25 cellular contexts compared by ENCODE assay signal in the genomic region with DNA sequence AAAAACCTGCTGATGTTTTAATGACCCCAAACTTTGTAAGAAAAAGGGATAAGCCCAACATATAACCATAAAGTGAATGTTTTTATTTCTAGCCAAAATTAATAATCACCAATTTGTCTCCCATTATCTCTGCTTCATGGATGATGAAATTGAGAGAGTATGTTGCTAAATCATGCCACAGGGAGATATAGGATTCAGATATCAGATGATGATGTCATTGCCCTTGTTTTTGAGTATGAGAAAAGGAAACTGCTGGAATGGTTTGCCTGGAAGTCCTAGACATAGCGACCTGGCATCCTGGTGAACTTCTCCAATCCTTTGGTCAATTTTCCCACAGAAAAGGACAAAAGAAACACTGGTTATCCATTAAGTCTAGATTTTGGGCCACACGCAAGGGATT.
DNase-seq lines count a peak whose midpoint lies in the region; ATAC-seq, FAIRE-seq and TF ChIP-seq lines count a peak whose summit lies in the region.
"Had no signal": no experiment of that assay in that cellular context is flagged by ENCODE, and none has a peak within 500 bp of the region (broad histone marks: within the 10 kb centered on the region; RNA-seq: fewer than 3 reads in every experiment).

No MANE protein-coding gene starts in this region.

- no peak for TF ChIP-seq EP300 in HepG2 (IDR thresholded peaks at IDR 0.05; ENCODE audit: low read depth in 2 of 2, low read length in 2 of 2)
- no peak for TF ChIP-seq EP300 in HepG2 (CRISPR knock-in tag; IDR thresholded peaks at IDR 0.05; ENCODE audit: borderline replicate concordance)

- ATAC-seq in HepG2 (no peak), right lobe of liver (no peak), Right ventricle myocardium inferior (no peak)
- ATAC-seq in naive thymus-derived CD8-positive, alpha-beta T cell, result no peak
- ATAC-seq: A549, HCT116 had no signal

- no peak overlapping the region for H3K27ac ChIP-seq in HepG2 (ENCODE audit: extremely low read length, insufficient read depth, low read length)
- no peak overlapping the region for H3K27ac ChIP-seq in right lobe of liver
- 0 out of 2 replicates have a peak overlapping the region, but pooled peaks have one; percentile 28 for H3K27ac ChIP-seq in HEK293 (ENCODE audit: extremely low read depth, low read depth, low read length)
- H3K27ac ChIP-seq: A549; BLaER1 treated with 17β-estradiol and CSF1 and Interleukin-3, amounts not matched to agents 10 nM and 100 nM; GM23248 had no signal

- TF ChIP-seq POLR2A in HepG2 (IDR thresholded peaks at IDR 0.05; ENCODE audit: insufficient read depth in 1 of 2, low read depth in 2 of 2, low read length in 2 of 2) (no peak), right lobe of liver (IDR thresholded peaks at IDR 0.05) (no peak)

- POLR2A ChIA-PET in HepG2 (lab: Yijun Ruan, JAX), result no interaction called here
- POLR2A ChIA-PET in HEK293 (lab: Yijun Ruan, JAX), result interaction anchor here (1.2 kb wide), 1 partner anchor 16 kb away, joined by 3 read pairs; no protein-coding TSS in a partner anchor
- POLR2A ChIA-PET in naive thymus-derived CD8-positive, alpha-beta T cell (lab: Charles Lee), result no interaction called here

- H3K36me3 ChIP-seq in HepG2 (replicated peaks in 1 of 2; ENCODE audit: control insufficient read depth in 1 of 2, insufficient read depth in 2 of 2, low read length in 2 of 2) (no peaks in the 10 kb centered on the region), right lobe of liver (no peaks in the 10 kb centered on the region), HEK293 (ENCODE audit: control insufficient read depth in 2 of 2, insufficient read depth in 1 of 2, low read length in 2 of 2) (no peaks in the 10 kb centered on the region)
- H3K36me3 ChIP-seq: BE2C; BLaER1 treated with 17β-estradiol and CSF1 and Interleukin-3, amounts not matched to agents 10 nM and 100 nM had no signal

- DNase-seq in HepG2 (ENCODE audit: low spot score) (no peak), right lobe of liver (no peak), epithelial cell of esophagus (ENCODE audit: low read depth) (peak; percentile 15), Right ventricle myocardium inferior (ENCODE audit: missing footprints) (no peak)
- DNase-seq in naive thymus-derived CD8-positive, alpha-beta T cell, result no peak
- DNase-seq: 8988T; ACHN; AML-193; BE2C; CD4-positive, alpha-beta T cell; CD8-positive, alpha-beta memory T cell; DMS 273 treated with DMSO at 0.1 percent for 48 hours; DMS53; DMS79 treated with DMSO at 0.1 percent for 48 hours; GF-D8; GM23248; H9; HFFc6 had no signal

- 29% methylated on average over 2 of the region's 2 CpGs for WGBS in HepG2 (ENCODE audit: low lambda C conversion rate)
- 61% methylated on average over 2 of the region's 2 CpGs for WGBS in right lobe of liver (ENCODE audit: insufficient coverage, low coverage, low lambda C conversion rate, missing lambda C conversion rate)

- H3K79me2 ChIP-seq in HepG2 (ENCODE audit: insufficient read depth, low read length), result no peaks in the 10 kb centered on the region

- H3K27me3 ChIP-seq in HepG2 (ENCODE audit: control insufficient read depth in 1 of 2, insufficient read depth in 2 of 2, low read length in 2 of 2), result no peaks in the 10 kb centered on the region
- no peaks in the 10 kb centered on the region for H3K27me3 ChIP-seq in right lobe of liver
- H3K27me3 ChIP-seq: BE2C; BLaER1 treated with 17β-estradiol and CSF1 and Interleukin-3, amounts not matched to agents 10 nM and 100 nM had no signal

- H3K27ac Mint-ChIP-seq in naive thymus-derived CD8-positive, alpha-beta T cell, result no peak overlapping the region
- H3K27ac Mint-ChIP-seq: CD14-positive monocyte; CD4-positive, alpha-beta T cell; CD8-positive, alpha-beta memory T cell; H9; HFFc6 had no signal

- peaks cover 0 to 5% (median 0%) of the 10 kb centered on the region in 5 donors for H3K27me3 Mint-ChIP-seq in naive thymus-derived CD8-positive, alpha-beta T cell
- H3K27me3 Mint-ChIP-seq: CD4-positive, alpha-beta T cell had no signal

- no peaks in the 10 kb centered on the region for H3K4me1 Mint-ChIP-seq in naive thymus-derived CD8-positive, alpha-beta T cell
- H3K4me1 Mint-ChIP-seq: CD14-positive monocyte; CD8-positive, alpha-beta memory T cell; H9 had no signal

- peaks cover 0 to 11% (median 0%) of the 10 kb centered on the region in 9 donors for H3K9me3 Mint-ChIP-seq in naive thymus-derived CD8-positive, alpha-beta T cell
- H3K9me3 Mint-ChIP-seq: CD4-positive, alpha-beta T cell had no signal

- H4K20me1 ChIP-seq in HepG2 (ENCODE audit: insufficient read depth, low read length), result no peaks in the 10 kb centered on the region
- H4K20me1 ChIP-seq: BLaER1 treated with 17β-estradiol and CSF1 and Interleukin-3, amounts not matched to agents 10 nM and 100 nM had no signal

- no peak overlapping the region for H2AFZ ChIP-seq in HepG2 (ENCODE audit: low read length)
- H2AFZ ChIP-seq: GM23248 had no signal

- TF ChIP-seq CTCF in HepG2 (CRISPR knock-in tag; IDR thresholded peaks at IDR 0.05), result no peak
- TF ChIP-seq CTCF in right lobe of liver (IDR thresholded peaks at IDR 0.05), result no peak
- TF ChIP-seq CTCF in HEK293 (tag by site-specific recombination; IDR thresholded peaks at IDR 0.05), result no peak
- no peak for TF ChIP-seq CTCF in epithelial cell of esophagus (IDR thresholded peaks at IDR 0.05; ENCODE audit: insufficient read depth, low read depth, low read length, missing control alignments)

- H3K9me3 ChIP-seq in HepG2 (ENCODE audit: low read length), result no peaks in the 10 kb centered on the region
- no peaks in the 10 kb centered on the region for H3K9me3 ChIP-seq in right lobe of liver
- no peaks in the 10 kb centered on the region for H3K9me3 ChIP-seq in HEK293 (ENCODE audit: control insufficient read depth, insufficient read depth, low read depth, low read length)
- H3K9me3 ChIP-seq: A549, BE2C had no signal

- no peak overlapping the region for H3K4me2 ChIP-seq in HepG2 (ENCODE audit: low read depth, low read length)
- H3K4me2 ChIP-seq: A549; BLaER1 treated with 17β-estradiol and CSF1 and Interleukin-3, amounts not matched to agents 10 nM and 100 nM had no signal

- TF ChIP-seq RAD21 in HepG2 (CRISPR knock-in tag; IDR thresholded peaks at IDR 0.05), result no peak

- CTCF ChIA-PET in HepG2 (lab: Yijun Ruan, JAX; ENCODE audit: low intra/inter-chr PET ratio, low total read pairs) (no interaction called here), HEK293 (lab: Yijun Ruan, JAX) (interaction anchor here (0.9 to 1.5 kb wide), 3 partner anchors 14 to 375 kb away, joined by 3 to 5 read pairs (median 3); no protein-coding TSS in a partner anchor)

- no peak for FAIRE-seq in HepG2 (lab: Jason Lieb, UNC)
- FAIRE-seq: A549, D721Med, GM18507 had no signal

- H3K9ac ChIP-seq in HepG2 (ENCODE audit: insufficient read depth, low read depth, low read length), result no peak overlapping the region
- H3K9ac ChIP-seq: BLaER1 treated with 17β-estradiol and CSF1 and Interleukin-3, amounts not matched to agents 10 nM and 100 nM; GM23248 had no signal

- no TSS peak for BruUV-seq in HepG2 (replicated peaks; lab: Mats Ljungman, UMichigan)

- H3K4me1 ChIP-seq in HepG2 (ENCODE audit: insufficient read depth, low read length) (no peaks in the 10 kb centered on the region), right lobe of liver (no peaks in the 10 kb centered on the region), HEK293 (ENCODE audit: control insufficient read depth, insufficient read depth, low read length) (no peaks in the 10 kb centered on the region)
- H3K4me1 ChIP-seq: A549; BE2C; BLaER1 treated with 17β-estradiol and CSF1 and Interleukin-3, amounts not matched to agents 10 nM and 100 nM had no signal

- H3K36me3 Mint-ChIP-seq in naive thymus-derived CD8-positive, alpha-beta T cell, result no peaks in the 10 kb centered on the region
- H3K36me3 Mint-ChIP-seq: CD14-positive monocyte; CD8-positive, alpha-beta memory T cell had no signal

- intact Hi-C loops in HepG2 (cut with micrococcal nuclease; ENCODE audit: unreplicated experiment) (no loop called here), right lobe of liver (cut with DNase I) (no loop called here), Right ventricle myocardium inferior (cut with DNase I) (no loop called here)

- in situ Hi-C loops in HepG2 (cut with HindIII; ENCODE audit: extremely low pct_ligation_motif_present, low pct_unique_long_range_greater_than_20kb), result loop anchor here (25.0 kb wide), 1 partner anchor 363 kb away; no protein-coding TSS in a partner anchor

- H3K4me3 ChIP-seq in HepG2 (replicated peaks in 1 of 3; ENCODE audit: insufficient read depth in 1 of 3, low read depth in 2 of 3, low read length in 3 of 3) (no peak overlapping the region), right lobe of liver (no peak overlapping the region), HEK293 (ENCODE audit: low read depth, low read length) (no peak overlapping the region), epithelial cell of esophagus (ENCODE audit: low read length) (no peak overlapping the region)
- H3K4me3 ChIP-seq: A549; BLaER1 treated with 17β-estradiol and CSF1 and Interleukin-3, amounts not matched to agents 10 nM and 100 nM; GM23248 had no signal

- no peak overlapping the region for H3K4me3 Mint-ChIP-seq in naive thymus-derived CD8-positive, alpha-beta T cell
- H3K4me3 Mint-ChIP-seq: CD14-positive monocyte; CD4-positive, alpha-beta T cell; CD8-positive, alpha-beta memory T cell; H9; HFFc6 had no signal

TF ChIP-seq in HepG2, 621 proteins besides CTCF, POLR2A, EP300 and RAD21:
- TF ChIP-seq ZNF547 (CRISPR knock-in tag; IDR thresholded peaks at IDR 0.05) (no peak), NCOA2 (CRISPR knock-in tag; IDR thresholded peaks at IDR 0.05) (no peak), SOX6 (IDR thresholded peaks at IDR 0.05) (no peak), SOX6 (CRISPR knock-in tag; IDR thresholded peaks at IDR 0.05) (no peak), SMAD1 (CRISPR knock-in tag; IDR thresholded peaks at IDR 0.05; ENCODE audit: borderline replicate concordance, low read depth) (no peak), ATF7 (IDR thresholded peaks at IDR 0.05) (peak; percentile 85), ATF7 (CRISPR knock-in tag; IDR thresholded peaks at IDR 0.05) (no peak), THAP11 (CRISPR knock-in tag; IDR thresholded peaks at IDR 0.05) (no peak), CREB1 (IDR thresholded peaks at IDR 0.05) (0 out of 2 replicates have a peak, but pooled peaks have one; percentile 5), CREB1 (CRISPR knock-in tag; IDR thresholded peaks at IDR 0.05) (no peak)

TF ChIP-seq in HEK293, 187 proteins besides CTCF, POLR2A, EP300 and RAD21 (continues in another document):
- TF ChIP-seq, protein P1, sequence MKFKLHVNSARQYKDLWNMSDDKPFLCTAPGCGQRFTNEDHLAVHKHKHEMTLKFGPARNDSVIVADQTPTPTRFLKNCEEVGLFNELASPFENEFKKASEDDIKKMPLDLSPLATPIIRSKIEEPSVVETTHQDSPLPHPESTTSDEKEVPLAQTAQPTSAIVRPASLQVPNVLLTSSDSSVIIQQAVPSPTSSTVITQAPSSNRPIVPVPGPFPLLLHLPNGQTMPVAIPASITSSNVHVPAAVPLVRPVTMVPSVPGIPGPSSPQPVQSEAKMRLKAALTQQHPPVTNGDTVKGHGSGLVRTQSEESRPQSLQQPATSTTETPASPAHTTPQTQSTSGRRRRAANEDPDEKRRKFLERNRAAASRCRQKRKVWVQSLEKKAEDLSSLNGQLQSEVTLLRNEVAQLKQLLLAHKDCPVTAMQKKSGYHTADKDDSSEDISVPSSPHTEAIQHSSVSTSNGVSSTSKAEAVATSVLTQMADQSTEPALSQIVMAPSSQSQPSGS (tag by site-specific recombination; IDR thresholded peaks at IDR 0.05; ENCODE audit: low read depth), result peak; percentile 87
- 0 out of 2 replicates have a peak, but pooled peaks have one; percentile 10 for TF ChIP-seq ZNF366 (tag by site-specific recombination; conservative IDR thresholded peaks at IDR 0.05)
